In genomic region chr3:195574497-195575304, GRCh38 we compare ENCODE assay signal across 25 cellular contexts. TPM values are rescaled to one million over a fixed set of nuclear protein-coding genes. Genes with fewer than 3 reads are reported as not detected.
"Had no signal": no experiment of that assay in that cellular context is flagged by ENCODE, and none has a peak within 500 bp of the region (broad histone marks: within the 10 kb centered on the region; RNA-seq: fewer than 3 reads in every experiment).

No MANE protein-coding gene starts in this region.

- FAIRE-seq: colon, frontal cortex, small intestine had no signal

- H3K27me3 ChIP-seq: heart left ventricle, left lung, neural progenitor cell, right lobe of liver, suprapubic skin, tibial artery, upper lobe of right lung had no signal

- H3K27ac ChIP-seq: left lung, neural progenitor cell, right lobe of liver, stomach, suprapubic skin, tibial artery, upper lobe of right lung had no signal

- H3K4me2 ChIP-seq: neural progenitor cell had no signal

- H3K9me3 ChIP-seq: left lung, right lobe of liver, stomach, suprapubic skin, tibial artery, upper lobe of right lung had no signal

- H3K4me3 ChIP-seq: heart left ventricle, left lung, lung, neural progenitor cell, right lobe of liver, stomach, suprapubic skin, tibial artery, upper lobe of right lung had no signal

- DNase-seq: activated B cell treated with CpG ODN at 0.5 μM for 24 hours; activated naive CD4-positive, alpha-beta T cell treated with Interleukin-2 at 50 U/mL for 16 hours; activated T-cell treated with anti-CD3 and anti-CD28 coated beads for 4 hours; activated T-cell treated with anti-CD3 and anti-CD28 coated beads, Interleukin-2, amount 50 U/mL, for 72 hours; effector memory CD4-positive, alpha-beta T cell; heart left ventricle; kidney glomerular epithelial cell; left lung; mesendoderm; natural killer cell; right lobe of liver; small intestine; stimulated activated CD4-positive, alpha-beta T cell treated with anti-CD3 and anti-CD28 coated beads, Interleukin-4, amount 100 ng/mL, for 24 hours; stomach; T-helper 1 cell; upper lobe of right lung had no signal

- H2AFZ ChIP-seq: neural progenitor cell had no signal

- H3K36me3 ChIP-seq: left lung, neural progenitor cell, right lobe of liver, upper lobe of right lung had no signal

- ATAC-seq: activated T-cell treated with anti-CD3 and anti-CD28 coated beads, Interleukin-2, amount 50 U/mL, for 72 hours; left lung; natural killer cell; right lobe of liver; stimulated activated memory B cell treated with anti-CD40 and anti-IgM and Interleukin-4, amounts not matched to agents 10 μg/mL and 1 μg/mL and 100 μg/mL, for 72 hours; upper lobe of right lung had no signal

- H3K4me1 ChIP-seq: left lung, neural progenitor cell, right lobe of liver, stomach, suprapubic skin, tibial artery, upper lobe of right lung had no signal

- H3K9ac ChIP-seq: neural progenitor cell had no signal

RNA-seq across cellular contexts. Expression of gene APOD, which starts 9.0 kb away (rescaled TPM):
- total RNA-seq: epithelial cell of proximal tubule, mononuclear cell, natural killer cell had no signal
